In the genomic region with DNA sequence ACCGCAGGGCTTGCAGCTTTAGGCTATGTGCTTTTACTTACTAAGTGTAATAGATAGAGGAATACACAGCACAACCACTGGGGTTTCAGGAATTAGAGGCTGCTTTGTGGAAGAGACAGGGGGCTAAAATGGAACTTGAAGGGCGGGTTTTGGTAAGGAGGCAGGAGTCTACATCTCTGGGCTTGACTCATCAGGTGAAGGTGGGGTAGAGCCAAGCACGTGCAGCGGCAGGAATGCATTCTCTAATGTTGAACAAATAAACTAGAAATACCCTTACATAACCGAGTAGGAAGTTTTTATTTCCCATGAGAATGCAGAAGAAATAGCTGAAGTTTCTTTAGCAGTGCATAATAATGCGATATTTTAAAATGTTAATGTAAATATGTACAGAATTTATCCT, we compare ENCODE assay signal across 1 cellular context.
TF ChIP-seq lines count a peak whose summit lies in the region.

No MANE protein-coding gene starts in this region.

TF ChIP-seq in GM23338, 12 proteins besides CTCF, POLR2A, EP300 and RAD21 (continued from another document):
- TF ChIP-seq, protein P1, sequence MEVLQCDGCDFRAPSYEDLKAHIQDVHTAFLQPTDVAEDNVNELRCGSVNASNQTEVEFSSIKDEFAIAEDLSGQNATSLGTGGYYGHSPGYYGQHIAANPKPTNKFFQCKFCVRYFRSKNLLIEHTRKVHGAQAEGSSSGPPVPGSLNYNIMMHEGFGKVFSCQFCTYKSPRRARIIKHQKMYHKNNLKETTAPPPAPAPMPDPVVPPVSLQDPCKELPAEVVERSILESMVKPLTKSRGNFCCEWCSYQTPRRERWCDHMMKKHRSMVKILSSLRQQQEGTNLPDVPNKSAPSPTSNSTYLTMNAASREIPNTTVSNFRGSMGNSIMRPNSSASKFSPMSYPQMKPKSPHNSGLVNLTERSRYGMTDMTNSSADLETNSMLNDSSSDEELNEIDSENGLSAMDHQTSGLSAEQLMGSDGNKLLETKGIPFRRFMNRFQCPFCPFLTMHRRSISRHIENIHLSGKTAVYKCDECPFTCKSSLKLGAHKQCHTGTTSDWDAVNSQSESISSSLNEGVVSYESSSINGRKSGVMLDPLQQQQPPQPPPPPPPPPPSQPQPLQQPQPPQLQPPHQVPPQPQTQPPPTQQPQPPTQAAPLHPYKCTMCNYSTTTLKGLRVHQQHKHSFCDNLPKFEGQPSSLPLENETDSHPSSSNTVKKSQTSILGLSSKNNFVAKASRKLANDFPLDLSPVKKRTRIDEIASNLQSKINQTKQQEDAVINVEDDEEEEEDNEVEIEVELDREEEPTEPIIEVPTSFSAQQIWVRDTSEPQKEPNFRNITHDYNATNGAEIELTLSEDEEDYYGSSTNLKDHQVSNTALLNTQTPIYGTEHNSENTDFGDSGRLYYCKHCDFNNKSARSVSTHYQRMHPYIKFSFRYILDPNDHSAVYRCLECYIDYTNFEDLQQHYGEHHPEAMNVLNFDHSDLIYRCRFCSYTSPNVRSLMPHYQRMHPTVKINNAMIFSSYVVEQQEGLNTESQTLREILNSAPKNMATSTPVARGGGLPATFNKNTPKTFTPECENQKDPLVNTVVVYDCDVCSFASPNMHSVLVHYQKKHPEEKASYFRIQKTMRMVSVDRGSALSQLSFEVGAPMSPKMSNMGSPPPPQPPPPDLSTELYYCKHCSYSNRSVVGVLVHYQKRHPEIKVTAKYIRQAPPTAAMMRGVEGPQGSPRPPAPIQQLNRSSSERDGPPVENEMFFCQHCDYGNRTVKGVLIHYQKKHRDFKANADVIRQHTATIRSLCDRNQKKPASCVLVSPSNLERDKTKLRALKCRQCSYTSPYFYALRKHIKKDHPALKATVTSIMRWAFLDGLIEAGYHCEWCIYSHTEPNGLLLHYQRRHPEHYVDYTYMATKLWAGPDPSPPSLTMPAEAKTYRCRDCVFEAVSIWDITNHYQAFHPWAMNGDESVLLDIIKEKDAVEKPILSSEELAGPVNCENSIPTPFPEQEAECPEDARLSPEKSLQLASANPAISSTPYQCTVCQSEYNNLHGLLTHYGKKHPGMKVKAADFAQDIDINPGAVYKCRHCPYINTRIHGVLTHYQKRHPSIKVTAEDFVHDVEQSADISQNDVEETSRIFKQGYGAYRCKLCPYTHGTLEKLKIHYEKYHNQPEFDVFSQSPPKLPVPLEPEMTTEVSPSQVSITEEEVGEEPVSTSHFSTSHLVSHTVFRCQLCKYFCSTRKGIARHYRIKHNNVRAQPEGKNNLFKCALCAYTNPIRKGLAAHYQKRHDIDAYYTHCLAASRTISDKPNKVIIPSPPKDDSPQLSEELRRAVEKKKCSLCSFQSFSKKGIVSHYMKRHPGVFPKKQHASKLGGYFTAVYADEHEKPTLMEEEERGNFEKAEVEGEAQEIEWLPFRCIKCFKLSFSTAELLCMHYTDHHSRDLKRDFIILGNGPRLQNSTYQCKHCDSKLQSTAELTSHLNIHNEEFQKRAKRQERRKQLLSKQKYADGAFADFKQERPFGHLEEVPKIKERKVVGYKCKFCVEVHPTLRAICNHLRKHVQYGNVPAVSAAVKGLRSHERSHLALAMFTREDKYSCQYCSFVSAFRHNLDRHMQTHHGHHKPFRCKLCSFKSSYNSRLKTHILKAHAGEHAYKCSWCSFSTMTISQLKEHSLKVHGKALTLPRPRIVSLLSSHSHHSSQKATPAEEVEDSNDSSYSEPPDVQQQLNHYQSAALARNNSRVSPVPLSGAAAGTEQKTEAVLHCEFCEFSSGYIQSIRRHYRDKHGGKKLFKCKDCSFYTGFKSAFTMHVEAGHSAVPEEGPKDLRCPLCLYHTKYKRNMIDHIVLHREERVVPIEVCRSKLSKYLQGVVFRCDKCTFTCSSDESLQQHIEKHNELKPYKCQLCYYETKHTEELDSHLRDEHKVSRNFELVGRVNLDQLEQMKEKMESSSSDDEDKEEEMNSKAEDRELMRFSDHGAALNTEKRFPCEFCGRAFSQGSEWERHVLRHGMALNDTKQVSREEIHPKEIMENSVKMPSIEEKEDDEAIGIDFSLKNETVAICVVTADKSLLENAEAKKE (CRISPR knock-in tag; IDR thresholded peaks at IDR 0.05): no peak
- no peak for TF ChIP-seq ZNF114 (CRISPR knock-in tag; IDR thresholded peaks at IDR 0.05)
